Comparison of ENCODE assay signal across 14 cellular contexts in genomic region chr10:91712315-91712714, GRCh38.
DNase-seq lines count a peak whose midpoint lies in the region; ATAC-seq and TF ChIP-seq lines count a peak whose summit lies in the region.
"Had no signal": no experiment of that assay in that cellular context is flagged by ENCODE, and none has a peak within 500 bp of the region (broad histone marks: within the 10 kb centered on the region; RNA-seq: fewer than 3 reads in every experiment).

No MANE protein-coding gene starts in this region.

- TF ChIP-seq CTCF in esophagus muscularis mucosa (IDR thresholded peaks at IDR 0.05), result no peak
- TF ChIP-seq CTCF in gastrocnemius medialis (IDR thresholded peaks at IDR 0.05 in 4 of 5, conservative IDR thresholded peaks at IDR 0.05 in 1 of 5), result no peak

- ATAC-seq in GM21367 (IDR thresholded peaks at IDR 0.05; ENCODE audit: unreplicated experiment) (peak; percentile 61), HG03066 (IDR thresholded peaks at IDR 0.05; ENCODE audit: low read depth, unreplicated experiment) (peak; percentile 62), HG03025 (IDR thresholded peaks at IDR 0.05; ENCODE audit: low FRiP score, unreplicated experiment) (no peak), gastrocnemius medialis (no peak)
- ATAC-seq: foreskin keratinocyte, T-cell had no signal

- DNase-seq in esophagus muscularis mucosa (ENCODE audit: extremely low spot score), result no peak
- no peak for DNase-seq in NCI-H82 treated with DMSO at 0.1 percent for 48 hours (lab: John Stamatoyannopoulos, UW; ENCODE audit: unreplicated experiment)
- no peak for DNase-seq in SHP77 (lab: John Stamatoyannopoulos, UW)
- no peak for DNase-seq in gastrocnemius medialis
- DNase-seq: caudate nucleus; foreskin keratinocyte; NCI-H2081 treated with DMSO at 0.1 percent for 48 hours; small intestine; stimulated activated naive CD4-positive, alpha-beta T cell; T-cell had no signal

- in situ Hi-C loops in gastrocnemius medialis (cut with MboI; ENCODE audit: low sequenced_read_pairs in 4 of 4), result no loop called here

- H3K4me3 ChIP-seq in GM08714 (ENCODE audit: low read length), result peak overlapping the region; percentile 83; the same call in 1 of the 2 replicates
- H3K4me3 ChIP-seq in esophagus muscularis mucosa, result peak overlapping the region in 2 of 4 donors; percentile 8 to 19
- no peak overlapping the region for H3K4me3 ChIP-seq in gastrocnemius medialis

- no peak for TF ChIP-seq EP300 in esophagus muscularis mucosa (IDR thresholded peaks at IDR 0.05)

- TF ChIP-seq POLR2A in esophagus muscularis mucosa (IDR thresholded peaks at IDR 0.05; ENCODE audit: low read depth) (no peak), gastrocnemius medialis (IDR thresholded peaks at IDR 0.05) (no peak)

- no peaks in the 10 kb centered on the region for H3K36me3 ChIP-seq in esophagus muscularis mucosa
- H3K36me3 ChIP-seq in gastrocnemius medialis, result no peaks in the 10 kb centered on the region

- intact Hi-C loops in esophagus muscularis mucosa (cut with DNase I) (no loop called here), gastrocnemius medialis (cut with DNase I; ENCODE audit: low total_unique reads) (no loop called here)

- WGBS in esophagus muscularis mucosa, result 44% methylated on average over 4 of the region's 4 CpGs

- H3K4me1 ChIP-seq in esophagus muscularis mucosa, result peaks cover 0 to 32% (median 26%) of the 10 kb centered on the region in 4 donors
- peaks cover 0 to 6% of the 10 kb centered on the region in 2 donors for H3K4me1 ChIP-seq in gastrocnemius medialis
- H3K4me1 ChIP-seq: foreskin keratinocyte had no signal

- peak overlapping the region; percentile 47 to 61 (median 58) for H3K27ac ChIP-seq in esophagus muscularis mucosa (replicated peaks in 1 of 4)
- no peak overlapping the region for H3K27ac ChIP-seq in gastrocnemius medialis
- H3K27ac ChIP-seq: foreskin keratinocyte had no signal

- H3K9me3 ChIP-seq in esophagus muscularis mucosa, result no peaks in the 10 kb centered on the region
- no peaks in the 10 kb centered on the region for H3K9me3 ChIP-seq in gastrocnemius medialis

- H3K27me3 ChIP-seq in esophagus muscularis mucosa, result no peaks in the 10 kb centered on the region
- no peaks in the 10 kb centered on the region for H3K27me3 ChIP-seq in gastrocnemius medialis
- H3K27me3 ChIP-seq: foreskin keratinocyte had no signal

Comparison
In these comparisons a context has a peak if more than half of its experiments do, and no peak if none do; other contexts are left out.
1. ATAC-seq: peak in GM21367 (single experiment) and HG03066 (single experiment); none in HG03025 (single experiment) and gastrocnemius medialis (0 of 2).
2. H3K27ac ChIP-seq: peak in esophagus muscularis mucosa (4 of 4); none in gastrocnemius medialis (0 of 4).